ENCODE assay signal across 8 cellular contexts in the genomic region with DNA sequence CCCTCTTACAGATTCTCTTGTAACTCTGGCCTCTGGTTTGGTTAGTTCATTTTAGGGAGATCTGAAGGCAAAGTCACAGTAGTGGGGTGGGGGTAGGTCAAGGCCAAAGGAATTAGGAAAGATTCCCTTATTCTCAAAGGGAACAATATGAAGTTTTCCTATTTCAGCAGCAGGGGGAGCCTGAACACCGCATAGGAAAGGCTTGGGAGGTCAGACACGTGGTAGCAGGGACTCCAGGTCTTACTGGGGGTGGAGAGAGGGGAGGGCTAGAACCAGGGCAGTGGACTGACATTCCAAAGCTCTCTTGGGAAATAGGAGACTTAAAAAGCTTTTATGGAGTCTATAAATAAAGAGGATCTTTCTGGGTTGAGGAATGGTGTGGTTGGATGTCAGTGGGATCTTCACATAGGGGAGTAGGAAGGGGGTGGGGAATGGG. TPM values are rescaled to one million over a fixed set of nuclear protein-coding genes. Genes with fewer than 3 reads are reported as not detected.
DNase-seq lines count a peak whose midpoint lies in the region; ATAC-seq, FAIRE-seq and TF ChIP-seq lines count a peak whose summit lies in the region.

No MANE protein-coding gene starts in this region.

- peak overlapping the region; percentile 92 for H3K27ac ChIP-seq in RWPE1
- no peak overlapping the region for H3K27ac ChIP-seq in neural progenitor cell
- peak overlapping the region; percentile 91 to 99 (median 96) for H3K27ac ChIP-seq in transverse colon

- intact Hi-C loops in transverse colon (cut with DNase I; ENCODE audit: low total_unique reads): loop anchor here (2.0 kb wide), 1 partner anchor 69 kb away; the partner anchor contains the start of gene SMARCC2

- peaks cover 26% of the 10 kb centered on the region for H4K20me1 ChIP-seq in neural progenitor cell (ENCODE audit: low read depth)

- TF ChIP-seq CTCF in RWPE1 (conservative IDR thresholded peaks at IDR 0.05; ENCODE audit: low read depth): peak; percentile 83
- TF ChIP-seq CTCF in neural progenitor cell (IDR thresholded peaks at IDR 0.05): peak; percentile 75
- TF ChIP-seq CTCF in transverse colon (IDR thresholded peaks at IDR 0.05): peak; percentile 67 to 97 (median 80)

- CTCF ChIA-PET in RWPE1 (lab: Yijun Ruan, JAX): interaction anchor here (0.6 to 5.3 kb wide), 6 partner anchors 19 to 145 kb away, joined by 3 to 36 read pairs (median 3); partner anchors contain the start of gene SMARCC2

- POLR2A ChIA-PET in RWPE1 (lab: Yijun Ruan, JAX; ENCODE audit: low non-redundant PET): interaction anchor here (0.7 to 1.1 kb wide), 2 partner anchors 39 to 41 kb away, joined by 3 read pairs; partner anchors contain the start of gene MYL6

- in situ Hi-C loops in transverse colon (cut with MboI; ENCODE audit: low pct_ligation_motif_present in 1 of 4, low pct_unique_long_range_greater_than_20kb in 1 of 4, low sequenced_read_pairs in 3 of 4): loop anchor here in 2 of 4 donors (10.0 kb wide), 2 partner anchors 75 to 395 kb away; partner anchors contain the start of genes CD63 (in 1 of the 2), RDH5 (in 1 of the 2) and RPS26 (in 1 of the 2)

- 0% methylated on average over 2 of the region's 2 CpGs for WGBS in transverse colon (ENCODE audit: low coverage in 1 of 2), 2 donors

- H3K79me2 ChIP-seq in neural progenitor cell (ENCODE audit: low read depth): peaks cover 23% of the 10 kb centered on the region

- FAIRE-seq in frontal cortex (lab: Jason Lieb, UNC): no peak

- H3K4me1 ChIP-seq in neural progenitor cell (peaks cover 12% of the 10 kb centered on the region), transverse colon (peaks cover 8 to 29% (median 20%) of the 10 kb centered on the region in 4 donors)

- H3K4me2 ChIP-seq in neural progenitor cell: peak overlapping the region; percentile 94

- no peak for TF ChIP-seq POLR2A in transverse colon (IDR thresholded peaks at IDR 0.05)

- peaks cover 7% of the 10 kb centered on the region for H3K27me3 Mint-ChIP-seq in neural progenitor cell (ENCODE audit: insufficient read depth, low read depth)

- peak overlapping the region; percentile 72 for H3K27ac Mint-ChIP-seq in neural progenitor cell

- peak; percentile 38 for DNase-seq in DMS79 (lab: John Stamatoyannopoulos, UW)
- peak; percentile 90 for DNase-seq in LoVo (ENCODE audit: low spot score)
- DNase-seq in RWPE1 (ENCODE audit: low spot score): peak; percentile 87
- peak; percentile 57 for DNase-seq in activated naive CD4-positive, alpha-beta T cell treated with anti-CD3 and anti-CD28 coated beads, Interleukin-2, amount 50 U/mL, for 16 hours
- peak; percentile 66 to 80 for DNase-seq in frontal cortex (ENCODE audit: low spot score in 2 of 2)
- DNase-seq in neural progenitor cell (ENCODE audit: low spot score): peak; percentile 87
- peak; percentile 78 for DNase-seq in transverse colon

- no peak for ATAC-seq in HG03520 (IDR thresholded peaks at IDR 0.05; ENCODE audit: unreplicated experiment)

- H3K4me3 ChIP-seq in neural progenitor cell: peak overlapping the region; percentile 62
- H3K4me3 ChIP-seq in transverse colon: peak overlapping the region in 2 of 4 donors; percentile 54 to 75

- H3K27me3 ChIP-seq in neural progenitor cell (no peaks in the 10 kb centered on the region), transverse colon (no peaks in the 10 kb centered on the region)

- peaks cover 3% of the 10 kb centered on the region for H3K36me3 ChIP-seq in neural progenitor cell
- no peaks in the 10 kb centered on the region for H3K36me3 ChIP-seq in transverse colon

- H3K9me3 ChIP-seq in neural progenitor cell (ENCODE audit: low read depth) (no peaks in the 10 kb centered on the region), transverse colon (no peaks in the 10 kb centered on the region)

- H3K9me3 Mint-ChIP-seq in neural progenitor cell: no peaks in the 10 kb centered on the region

- TF ChIP-seq EP300 in transverse colon (IDR thresholded peaks at IDR 0.05; ENCODE audit: low read depth): no peak

- peaks cover 47% of the 10 kb centered on the region for H3F3A ChIP-seq in neural progenitor cell (ENCODE audit: low read depth)

- H3K9ac ChIP-seq in neural progenitor cell: no peak overlapping the region

- H3K4me1 Mint-ChIP-seq in neural progenitor cell: peaks cover 25% of the 10 kb centered on the region

- peaks cover 18% of the 10 kb centered on the region for H3K36me3 Mint-ChIP-seq in neural progenitor cell

- no peak overlapping the region for H2AFZ ChIP-seq in neural progenitor cell (replicated peaks)

- peak overlapping the region; percentile 99 for H3K4me3 Mint-ChIP-seq in neural progenitor cell

RNA-seq across cellular contexts. Expression of gene ZC3H10, which starts 1.3 kb away (rescaled TPM):
- total RNA-seq in frontal cortex (8.2 TPM), neural progenitor cell (ENCODE audit: low replicate concordance) (10.3 and 10.8 TPM in 2 replicates), transverse colon (10 to 100 TPM in 1 of 4 donors, 1 to 10 TPM in 3; 3.7 to 10.1 (median 4.5) TPM)

RNA-seq across cellular contexts. Expression of gene RPL41, which starts 2.9 kb away (rescaled TPM):
- total RNA-seq in frontal cortex (1,399 TPM), neural progenitor cell (ENCODE audit: low replicate concordance) (3,372 and 3,805 TPM in 2 replicates), transverse colon (1,000 to 10,000 TPM in 2 of 4 donors, 100 to 1,000 TPM in 2; 841 to 2,950 (median 1,684) TPM)

RNA-seq across cellular contexts. Expression of gene ESYT1, which starts 8.7 kb away (rescaled TPM):
- 26.5 TPM for total RNA-seq in frontal cortex
- 75.3 and 146 TPM in 2 replicates for total RNA-seq in neural progenitor cell (ENCODE audit: low replicate concordance)
- 100 to 1,000 TPM in 2 of 4 donors, 10 to 100 TPM in 2; 94.2 to 133 (median 97.9) TPM for total RNA-seq in transverse colon

RNA-seq across cellular contexts. Expression of gene PA2G4, which starts 15.0 kb away (rescaled TPM):
- total RNA-seq in frontal cortex (74.6 TPM), neural progenitor cell (ENCODE audit: low replicate concordance) (168 and 242 TPM in 2 replicates), transverse colon (10 to 100 TPM; 22.1 to 63.0 (median 44.8) TPM)

RNA-seq across cellular contexts. Expression of gene MYL6B, which starts 33.0 kb away (rescaled TPM):
- total RNA-seq in frontal cortex (123 TPM), neural progenitor cell (ENCODE audit: low replicate concordance) (131 and 198 TPM in 2 replicates), transverse colon (10 to 100 TPM in 3 of 4 donors, not detected in 1; 26.4 to 30.0 (median 26.7) TPM)

Comparison
In these comparisons a context has a peak if more than half of its experiments do, and no peak if none do; other contexts are left out.
1. DNase-seq: peak in every context shown above with its lines; median percentile 90 in LoVo; 87 in RWPE1; 87 in neural progenitor cell; 78 in transverse colon; 73 in frontal cortex; 57 in activated naive CD4-positive, alpha-beta T cell treated with anti-CD3 and anti-CD28 coated beads, Interleukin-2, amount 50 U/mL, for 16 hours; 38 in DMS79.